8 cellular contexts compared by ENCODE assay signal in genomic region chr2:176001903-176002683, GRCh38. TPM values are rescaled to one million over a fixed set of nuclear protein-coding genes. Genes with fewer than 3 reads are reported as not detected.
DNase-seq lines count a peak whose midpoint lies in the region; ATAC-seq and TF ChIP-seq lines count a peak whose summit lies in the region.

A gene with protein sequence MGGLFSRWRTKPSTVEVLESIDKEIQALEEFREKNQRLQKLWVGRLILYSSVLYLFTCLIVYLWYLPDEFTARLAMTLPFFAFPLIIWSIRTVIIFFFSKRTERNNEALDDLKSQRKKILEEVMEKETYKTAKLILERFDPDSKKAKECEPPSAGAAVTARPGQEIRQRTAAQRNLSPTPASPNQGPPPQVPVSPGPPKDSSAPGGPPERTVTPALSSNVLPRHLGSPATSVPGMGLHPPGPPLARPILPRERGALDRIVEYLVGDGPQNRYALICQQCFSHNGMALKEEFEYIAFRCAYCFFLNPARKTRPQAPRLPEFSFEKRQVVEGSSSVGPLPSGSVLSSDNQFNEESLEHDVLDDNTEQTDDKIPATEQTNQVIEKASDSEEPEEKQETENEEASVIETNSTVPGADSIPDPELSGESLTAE (minus strand): TSS chr2:176002267. CDS start chr2:175995584, 6,683 bp downstream.

- H3K27ac ChIP-seq in heart left ventricle (peak within 1 kb of the TSS; percentile 57 to 93 (median 88)), upper lobe of left lung (peak within 1 kb of the TSS; percentile 77 to 91 (median 84))

- no peaks in the 10 kb centered on the region for H3K9me3 ChIP-seq in adipocyte (ENCODE audit: control insufficient read depth, low read length)
- no peaks in the 10 kb centered on the region for H3K9me3 ChIP-seq in heart left ventricle
- H3K9me3 ChIP-seq in upper lobe of left lung = no peaks in the 10 kb centered on the region

- intact Hi-C loops in heart left ventricle (cut with DNase I) (loop anchor here in 3 of 10 donors (5.0 to 10.0 kb wide), 3 partner anchors 73 to 307 kb away; partner anchors contain the start of gene EVX2 (in 1 of the 3)), posterior cingulate gyrus (cut with DNase I) (no loop called here)

- no peak for TF ChIP-seq CTCF in GM12875 (IDR thresholded peaks at IDR 0.05; ENCODE audit: borderline replicate concordance, insufficient read depth, low read depth, low read length)
- TF ChIP-seq CTCF in heart left ventricle (IDR thresholded peaks at IDR 0.05) = no peak
- TF ChIP-seq CTCF in upper lobe of left lung (IDR thresholded peaks at IDR 0.05) = peak in 1 of 6 experiments; percentile 4

- H3K4me3 ChIP-seq in GM12875 (ENCODE audit: low read depth, low read length) (peak within 1 kb of the TSS; percentile 87), adipocyte (ENCODE audit: low read length) (peak within 1 kb of the TSS; percentile 99), heart left ventricle (peak within 1 kb of the TSS; percentile 54 to 90 (median 80)), upper lobe of left lung (peak within 1 kb of the TSS; percentile 41 to 95 (median 78))

- H3K27me3 ChIP-seq in adipocyte (replicated peaks; ENCODE audit: control insufficient read depth, insufficient read depth, low read length) (no peaks in the 10 kb centered on the region), heart left ventricle (no peaks in the 10 kb centered on the region), upper lobe of left lung (no peaks in the 10 kb centered on the region)

- peak; percentile 5 to 91 for TF ChIP-seq POLR2A in heart left ventricle (IDR thresholded peaks at IDR 0.05)
- peak in 3 of 4 donors; percentile 65 to 86 (median 73) for TF ChIP-seq POLR2A in upper lobe of left lung (IDR thresholded peaks at IDR 0.05)

- 0 to 1% (median 0%) methylated on average over 17 to 57 of the region's 57 CpGs for WGBS in heart left ventricle, 4 donors
- WGBS in upper lobe of left lung, 2 donors = 0 to 3% methylated on average over 9 to 52 of the region's 57 CpGs

- ATAC-seq in HG02798 (IDR thresholded peaks at IDR 0.05; ENCODE audit: poor library complexity, unreplicated experiment) = peak; percentile 95
- ATAC-seq in heart left ventricle = peak; percentile 92 to 98 (median 98)
- peak; percentile 97 to 99 for ATAC-seq in upper lobe of left lung (ENCODE audit: low FRiP score in 2 of 2)

- H3K36me3 ChIP-seq in adipocyte (ENCODE audit: control insufficient read depth, insufficient read depth, low read length, severe bottlenecking) (no peaks in the 10 kb centered on the region), heart left ventricle (no peaks in the 10 kb centered on the region), upper lobe of left lung (no peaks in the 10 kb centered on the region)

- peak within 1 kb of the TSS; percentile 97 for H3K9ac ChIP-seq in adipocyte (ENCODE audit: low read length)

- H3K4me1 ChIP-seq in adipocyte (ENCODE audit: control insufficient read depth, insufficient read depth, low read length) = peaks cover 32% of the 10 kb centered on the region
- peaks cover 0 to 38% (median 17%) of the 10 kb centered on the region in 12 donors for H3K4me1 ChIP-seq in heart left ventricle
- H3K4me1 ChIP-seq in upper lobe of left lung = peaks cover 12 to 18% (median 15%) of the 10 kb centered on the region in 4 donors

- no peak for TF ChIP-seq EP300 in upper lobe of left lung (IDR thresholded peaks at IDR 0.05)

- DNase-seq in NCI-H1436 (lab: John Stamatoyannopoulos, UW) (peak; percentile 82), T follicular helper cell (ENCODE audit: low read depth) (peak; percentile 87), adipocyte (ENCODE audit: low read depth) (peak; percentile 97), heart left ventricle (peak; percentile 94 to 97 (median 94)), posterior cingulate gyrus (peak; percentile 90 to 99 (median 93)), upper lobe of left lung (peak; percentile 94 to 99)

RNA-seq across cellular contexts. Expression of the gene that starts here (rescaled TPM):
- total RNA-seq in heart left ventricle = 10 to 100 TPM; 16.3 to 45.6 (median 33.5) TPM
- 1 to 10 TPM; 5.0 to 9.7 TPM for polyA plus RNA-seq in heart left ventricle
- total RNA-seq in upper lobe of left lung = 10 to 100 TPM in 5 of 6 donors, 1 to 10 TPM in 1; 8.4 to 28.0 (median 18.3) TPM

Comparison
In these comparisons a context has a peak if more than half of its experiments do, and no peak if none do; other contexts are left out.
1. Peak in every context shown above with its lines: DNase-seq, ATAC-seq, H3K4me3 ChIP-seq and H3K27ac ChIP-seq.